Comparison of ENCODE assay signal across 8 cellular contexts in genomic region chr16:57810197-57811024, GRCh38. TPM values are rescaled to one million over a fixed set of nuclear protein-coding genes. Genes with fewer than 3 reads are reported as not detected.
DNase-seq lines count a peak whose midpoint lies in the region; ATAC-seq lines count a peak whose summit lies in the region.

No MANE protein-coding gene starts in this region.

- no peaks in the 10 kb centered on the region for H3K9me3 Mint-ChIP-seq in activated naive CD4-positive, alpha-beta T cell treated with anti-CD3 and anti-CD28 coated beads for 36 hours

- ATAC-seq in GM19351 (IDR thresholded peaks at IDR 0.05; ENCODE audit: unreplicated experiment) = peak; percentile 98
- ATAC-seq in HG03442 (IDR thresholded peaks at IDR 0.05; ENCODE audit: unreplicated experiment) = peak; percentile 99

- no peak overlapping the region for H3K4me3 Mint-ChIP-seq in activated naive CD4-positive, alpha-beta T cell treated with anti-CD3 and anti-CD28 coated beads for 36 hours

- H3K4me3 ChIP-seq in iPS-18c (ENCODE audit: insufficient read depth, low read depth, low read length) = 0 out of 2 replicates have a peak overlapping the region, but pooled peaks have one; percentile 1

- CTCF ChIA-PET in activated naive CD4-positive, alpha-beta T cell treated with anti-CD3 and anti-CD28 coated beads for 36 hours (lab: Charles Lee) = interaction anchor here (0.6 kb wide), 1 partner anchor 54 kb away, joined by 5 read pairs; no protein-coding TSS in a partner anchor

- no peak overlapping the region for H3K27ac Mint-ChIP-seq in activated naive CD4-positive, alpha-beta T cell treated with anti-CD3 and anti-CD28 coated beads for 36 hours

- peaks cover 21% of the 10 kb centered on the region for H3K4me1 Mint-ChIP-seq in activated naive CD4-positive, alpha-beta T cell treated with anti-CD3 and anti-CD28 coated beads for 36 hours (ENCODE audit: low read depth)

- no peaks in the 10 kb centered on the region for H3K36me3 Mint-ChIP-seq in activated naive CD4-positive, alpha-beta T cell treated with anti-CD3 and anti-CD28 coated beads for 36 hours (ENCODE audit: low read depth)

- peaks cover 40% of the 10 kb centered on the region for H3K27me3 Mint-ChIP-seq in activated naive CD4-positive, alpha-beta T cell treated with anti-CD3 and anti-CD28 coated beads for 36 hours (ENCODE audit: low read depth)

- no peaks in the 10 kb centered on the region for H3K9me3 ChIP-seq in iPS-18c (ENCODE audit: control insufficient read depth, insufficient read depth, low read length)

- DNase-seq in CMK (ENCODE audit: low read depth) (peak; percentile 95), SHP77 treated with DMSO at 0.1 percent for 48 hours (lab: John Stamatoyannopoulos, UW) (peak; percentile 56), NCI-H2196 treated with DMSO at 0.1 percent for 48 hours (lab: John Stamatoyannopoulos, UW; ENCODE audit: unreplicated experiment) (no peak)
- DNase-seq in activated naive CD4-positive, alpha-beta T cell treated with anti-CD3 and anti-CD28 coated beads for 36 hours = peak; percentile 82
- peak; percentile 56 to 65 for DNase-seq in stimulated activated CD4-positive, alpha-beta T cell treated with anti-CD3 and anti-CD28 coated beads, Interleukin-15, amount 100 ng/mL, for 48 hours (ENCODE audit: low read depth in 2 of 2)

- intact Hi-C loops in activated naive CD4-positive, alpha-beta T cell treated with anti-CD3 and anti-CD28 coated beads for 36 hours (cut with micrococcal nuclease) = loop anchor here (2.0 kb wide), 1 partner anchor 60 kb away; no protein-coding TSS in a partner anchor

RNA-seq across cellular contexts. Expression of gene KIFC3, which starts 8.1 kb away (rescaled TPM):
- total RNA-seq in activated naive CD4-positive, alpha-beta T cell treated with anti-CD3 and anti-CD28 coated beads for 36 hours = under 1 TPM in 1 of 2 experiments, not detected in 1; 0.12 TPM
